Comparison of ENCODE assay signal across 8 cellular contexts in genomic region chr4:107036602-107037151, GRCh38. TPM values are rescaled to one million over a fixed set of nuclear protein-coding genes. Genes with fewer than 3 reads are reported as not detected.
DNase-seq lines count a peak whose midpoint lies in the region; ATAC-seq and TF ChIP-seq lines count a peak whose summit lies in the region.

No MANE protein-coding gene starts in this region.

- H3K27me3 ChIP-seq in SJSA1 (replicated peaks): peaks cover 15% of the 10 kb centered on the region
- peaks cover 0 to 66% (median 21%) of the 10 kb centered on the region in 4 donors for H3K27me3 ChIP-seq in esophagus muscularis mucosa
- peaks cover 2% of the 10 kb centered on the region for H3K27me3 ChIP-seq in rectal smooth muscle tissue (ENCODE audit: control insufficient read depth, insufficient read depth, low read length)
- H3K27me3 ChIP-seq in thyroid gland: peaks cover 7% of the 10 kb centered on the region

- no peaks in the 10 kb centered on the region for H3K9me3 ChIP-seq in SJSA1 (replicated peaks)
- no peaks in the 10 kb centered on the region for H3K9me3 ChIP-seq in esophagus muscularis mucosa
- no peaks in the 10 kb centered on the region for H3K9me3 ChIP-seq in thyroid gland

- TF ChIP-seq CTCF in esophagus muscularis mucosa (IDR thresholded peaks at IDR 0.05) (no peak), omental fat pad (IDR thresholded peaks at IDR 0.05) (no peak), thyroid gland (IDR thresholded peaks at IDR 0.05) (no peak)

- H3K4me1 ChIP-seq in SJSA1 (replicated peaks): peaks cover 33% of the 10 kb centered on the region
- H3K4me1 ChIP-seq in esophagus muscularis mucosa: peaks cover 10 to 41% (median 39%) of the 10 kb centered on the region in 4 donors
- H3K4me1 ChIP-seq in rectal smooth muscle tissue (ENCODE audit: control insufficient read depth, insufficient read depth, low read length): peaks cover 9% of the 10 kb centered on the region
- H3K4me1 ChIP-seq in thyroid gland: peaks cover 3 to 23% of the 10 kb centered on the region in 2 donors

- H3K4me3 ChIP-seq in SJSA1 (peak overlapping the region; percentile 34), esophagus muscularis mucosa (peak overlapping the region; percentile 37 to 50 (median 44)), rectal smooth muscle tissue (ENCODE audit: low read length) (peak overlapping the region; percentile 63), thyroid gland (replicated peaks in 1 of 3) (no peak overlapping the region)

- H3K27ac ChIP-seq in SJSA1 (no peak overlapping the region), esophagus muscularis mucosa (replicated peaks in 1 of 4) (no peak overlapping the region), rectal smooth muscle tissue (ENCODE audit: low read depth, low read length) (no peak overlapping the region), thyroid gland (no peak overlapping the region)

- DNase-seq in GM03348 (ENCODE audit: low spot score): peak; percentile 3
- peak in 1 of 2 experiments; percentile 20 for DNase-seq in SJSA1 (ENCODE audit: low read depth in 1 of 2, low spot score in 2 of 2)
- no peak for DNase-seq in esophagus muscularis mucosa (ENCODE audit: extremely low spot score)
- no peak for DNase-seq in omental fat pad (ENCODE audit: low spot score)
- no peak for DNase-seq in DMS114 treated with DMSO at 0.1 percent for 48 hours (lab: John Stamatoyannopoulos, UW; ENCODE audit: unreplicated experiment)
- DNase-seq in activated naive CD4-positive, alpha-beta T cell treated with anti-CD3 and anti-CD28 coated beads, Interleukin-2, amount 50 U/mL, for 16 hours: no peak
- no peak for DNase-seq in thyroid gland

- 4% methylated on average over 17 of the region's 18 CpGs for WGBS in esophagus muscularis mucosa
- 4 to 6% methylated on average over 18 of the region's 18 CpGs for WGBS in thyroid gland, 2 donors

- intact Hi-C loops in esophagus muscularis mucosa (cut with DNase I) (no loop called here), thyroid gland (cut with DNase I) (no loop called here)

- no peak overlapping the region for H3K9ac ChIP-seq in rectal smooth muscle tissue (ENCODE audit: low read length)

- no peaks in the 10 kb centered on the region for H3K36me3 ChIP-seq in SJSA1
- H3K36me3 ChIP-seq in esophagus muscularis mucosa: no peaks in the 10 kb centered on the region
- H3K36me3 ChIP-seq in rectal smooth muscle tissue (ENCODE audit: control insufficient read depth, insufficient read depth, low read length): no peaks in the 10 kb centered on the region
- H3K36me3 ChIP-seq in thyroid gland: no peaks in the 10 kb centered on the region

- no peak for ATAC-seq in omental fat pad (ENCODE audit: low FRiP score)

- TF ChIP-seq EP300 in esophagus muscularis mucosa (IDR thresholded peaks at IDR 0.05): no peak

- TF ChIP-seq POLR2A in esophagus muscularis mucosa (IDR thresholded peaks at IDR 0.05; ENCODE audit: low read depth) (no peak), thyroid gland (IDR thresholded peaks at IDR 0.05) (no peak)

RNA-seq across cellular contexts. Expression of gene DKK2, which starts 0.6 kb away (rescaled TPM):
- total RNA-seq in SJSA1 (2014; rRNA removed; shearing (Covaris generic)): 8.9 and 15.7 TPM in 2 replicates
- total RNA-seq in esophagus muscularis mucosa (1 to 10 TPM in 1 of 4 donors, under 1 TPM in 3; 0.52 to 1.8 (median 0.70) TPM), omental fat pad (1 to 10 TPM in 1 of 4 donors, under 1 TPM in 3; 0.28 to 1.3 (median 0.67) TPM), thyroid gland (1 to 10 TPM in 2 of 4 donors, under 1 TPM in 2; 0.34 to 1.5 (median 0.77) TPM)

Comparison
In these comparisons a context has a peak if more than half of its experiments do, and no peak if none do; other contexts are left out.
1. H3K4me3 ChIP-seq: peak in SJSA1 (single experiment), esophagus muscularis mucosa (4 of 4) and rectal smooth muscle tissue (single experiment); none in thyroid gland (0 of 3).